ENCODE assay signal across 1 cellular context in genomic region chr12:11779286-11779685, GRCh38.
A peak's percentile ranks its signal among the peaks of the same experiment; 100 is the strongest.
TF ChIP-seq lines count a peak whose summit lies in the region.

No MANE protein-coding gene starts in this region.

TF ChIP-seq in GM12878, 131 proteins besides CTCF, POLR2A, EP300 and RAD21 (continued from another document):
- TF ChIP-seq HCFC1 (IDR thresholded peaks at IDR 0.05; ENCODE audit: low read length) = no peak
- no peak for TF ChIP-seq ZNF217 (IDR thresholded peaks at IDR 0.05)
- TF ChIP-seq RUNX3 (IDR thresholded peaks at IDR 0.05; ENCODE audit: low read length) = peak; percentile 67
- TF ChIP-seq PBX3 (IDR thresholded peaks at IDR 0.05; ENCODE audit: insufficient replicate concordance, low read depth, low read length) = no peak
- TF ChIP-seq CEBPZ (IDR thresholded peaks at IDR 0.05; ENCODE audit: low read depth, low read length) = no peak
- TF ChIP-seq ZBED1 (IDR thresholded peaks at IDR 0.05; ENCODE audit: borderline replicate concordance) = 0 out of 2 replicates have a peak, but pooled peaks have one; percentile 47
- TF ChIP-seq PML (IDR thresholded peaks at IDR 0.05; ENCODE audit: low read length) = 0 out of 2 replicates have a peak, but pooled peaks have one; percentile 34
- TF ChIP-seq RCOR1 (conservative IDR thresholded peaks at IDR 0.05; ENCODE audit: low read depth, low read length) = no peak
- TF ChIP-seq KLF5 (IDR thresholded peaks at IDR 0.05; ENCODE audit: partially characterized antibody) = no peak
- TF ChIP-seq ESRRA (IDR thresholded peaks at IDR 0.05; ENCODE audit: low read length) = no peak
TF ChIP-seq in GM12878: peak in this region for 30.
